23 cellular contexts compared by ENCODE assay signal in the genomic region with DNA sequence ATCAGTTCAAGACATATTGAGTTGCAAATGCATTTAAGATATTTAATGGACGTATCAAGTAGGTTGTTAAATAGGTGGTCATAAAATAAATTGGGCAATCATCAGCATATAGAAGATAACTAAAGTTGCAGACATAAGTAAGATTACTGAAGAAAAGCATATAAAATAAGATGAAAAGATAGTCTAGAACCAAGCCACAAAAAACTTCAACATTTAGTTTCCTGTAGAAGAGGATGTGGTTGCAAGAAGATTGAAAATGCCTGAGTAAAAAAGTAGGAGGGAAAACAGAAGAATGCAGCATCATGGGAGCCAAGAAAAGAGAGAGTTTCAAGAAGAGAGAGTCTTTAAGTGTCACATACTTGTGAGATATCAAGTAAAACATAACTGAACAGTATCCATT. TPM values are rescaled to one million over a fixed set of nuclear protein-coding genes. Genes with fewer than 3 reads are reported as not detected.
A peak's percentile ranks its signal among the peaks of the same experiment; 100 is the strongest.
DNase-seq lines count a peak whose midpoint lies in the region; ATAC-seq lines count a peak whose summit lies in the region.
"Had no signal": no experiment of that assay in that cellular context is flagged by ENCODE, and none has a peak within 500 bp of the region (broad histone marks: within the 10 kb centered on the region; RNA-seq: fewer than 3 reads in every experiment).

No MANE protein-coding gene starts in this region.

- no peak overlapping the region for H3K4me3 ChIP-seq in GM23248
- H3K4me3 ChIP-seq: body of pancreas, heart right ventricle, K562, testis had no signal

- H3K36me3 Mint-ChIP-seq in activated naive CD8-positive, alpha-beta T cell, result no peaks in the 10 kb centered on the region
- H3K36me3 Mint-ChIP-seq in activated naive CD8-positive, alpha-beta T cell treated with anti-CD3 and anti-CD28 coated beads, Interleukin-2, amount 50 U/mL, for 24 hours (ENCODE audit: low read depth), result no peaks in the 10 kb centered on the region
- H3K36me3 Mint-ChIP-seq in activated CD8-positive, alpha-beta T cell treated with anti-CD3 and anti-CD28 coated beads, Interleukin-2, amount 10 ng/mL, durations not matched to agents 7 days and 5 days (ENCODE audit: low read depth), result peaks cover 20% of the 10 kb centered on the region
- H3K36me3 Mint-ChIP-seq in naive thymus-derived CD8-positive, alpha-beta T cell, result no peaks in the 10 kb centered on the region
- H3K36me3 Mint-ChIP-seq: CD14-positive monocyte had no signal

- 81 to 85% methylated on average over 1 of the region's 1 CpG for WGBS in GM23248 (ENCODE audit: low coverage in 1 of 2, low lambda C conversion rate in 2 of 2, missing lambda C conversion rate in 2 of 2), 2 experiments

- H3K79me2 ChIP-seq in GM23248 (ENCODE audit: insufficient read depth), result no peaks in the 10 kb centered on the region

- no peak for DNase-seq in activated naive CD8-positive, alpha-beta T cell treated with anti-CD3 and anti-CD28 coated beads, Interleukin-2, amount 50 U/mL, for 24 hours
- no peak for DNase-seq in activated CD8-positive, alpha-beta T cell treated with anti-CD3 and anti-CD28 coated beads, Interleukin-2, amount 10 ng/mL, durations not matched to agents 7 days and 5 days
- peak in 3 of 10 donors; percentile 29 to 57 (median 45) for DNase-seq in naive thymus-derived CD8-positive, alpha-beta T cell
- no peak for DNase-seq in midbrain (lab: John Stamatoyannopoulos, UW)
- no peak for DNase-seq in GM23248
- DNase-seq: activated effector memory CD4-positive, alpha-beta T cell treated with anti-CD3 and anti-CD28 coated beads, Interleukin-2, amount 50 U/mL, for 16 hours; body of pancreas; EL; H7; heart right ventricle; NCI-H1092 treated with DMSO at 0.1 percent for 48 hours; NCI-H1694 treated with DMSO at 0.1 percent for 48 hours; NCI-H82; right cardiac atrium; stimulated activated CD4-positive, alpha-beta T cell treated with anti-CD3 and anti-CD28 coated beads, Interleukin-1b, Interleukin-23, amount 100 ng/mL, for 48 hours; stimulated activated naive CD4-positive, alpha-beta T cell treated with Interleukin-2 at 50 U/mL for 16 hours; testis had no signal

- ATAC-seq in activated naive CD8-positive, alpha-beta T cell treated with anti-CD3 and anti-CD28 coated beads, Interleukin-2, amount 50 U/mL, for 24 hours, result no peak
- ATAC-seq in activated CD8-positive, alpha-beta T cell treated with anti-CD3 and anti-CD28 coated beads, Interleukin-2, amount 10 ng/mL, durations not matched to agents 7 days and 5 days, result peak; percentile 33
- ATAC-seq in naive thymus-derived CD8-positive, alpha-beta T cell, result peak; percentile 74 to 91
- no peak for ATAC-seq in GM21529 (IDR thresholded peaks at IDR 0.05; ENCODE audit: unreplicated experiment)
- ATAC-seq: body of pancreas, heart right ventricle, K562, right cardiac atrium had no signal

- POLR2A ChIA-PET in activated CD8-positive, alpha-beta T cell treated with anti-CD3 and anti-CD28 coated beads, Interleukin-2, amount 10 ng/mL, durations not matched to agents 7 days and 5 days (lab: Charles Lee), result no interaction called here
- POLR2A ChIA-PET in naive thymus-derived CD8-positive, alpha-beta T cell (lab: Charles Lee), result interaction anchor here (2.0 kb wide), 1 partner anchor 18 kb away, joined by 6 read pairs; a partner anchor contains a TSS

- peak overlapping the region; percentile 8 for H3K4me3 Mint-ChIP-seq in activated naive CD8-positive, alpha-beta T cell
- no peak overlapping the region for H3K4me3 Mint-ChIP-seq in activated naive CD8-positive, alpha-beta T cell treated with anti-CD3 and anti-CD28 coated beads, Interleukin-2, amount 50 U/mL, for 24 hours
- H3K4me3 Mint-ChIP-seq in activated CD8-positive, alpha-beta T cell treated with anti-CD3 and anti-CD28 coated beads, Interleukin-2, amount 10 ng/mL, durations not matched to agents 7 days and 5 days, result peak overlapping the region; percentile 1
- H3K4me3 Mint-ChIP-seq in naive thymus-derived CD8-positive, alpha-beta T cell, result peak overlapping the region; percentile 0 to 60 (median 12)
- H3K4me3 Mint-ChIP-seq: CD14-positive monocyte had no signal

- no peaks in the 10 kb centered on the region for H3K9me2 ChIP-seq in GM23248 (ENCODE audit: insufficient read depth)

- H3K27ac ChIP-seq in KOPT-K1 (ENCODE audit: low read depth, low read length, poor library complexity, severe bottlenecking) (peak overlapping the region; percentile 56), GM23248 (no peak overlapping the region)
- H3K27ac ChIP-seq: body of pancreas, heart right ventricle, neutrophil, testis had no signal

- H3K9me3 Mint-ChIP-seq in activated naive CD8-positive, alpha-beta T cell (ENCODE audit: low read depth), result no peaks in the 10 kb centered on the region
- H3K9me3 Mint-ChIP-seq in activated naive CD8-positive, alpha-beta T cell treated with anti-CD3 and anti-CD28 coated beads, Interleukin-2, amount 50 U/mL, for 24 hours, result no peaks in the 10 kb centered on the region
- no peaks in the 10 kb centered on the region for H3K9me3 Mint-ChIP-seq in activated CD8-positive, alpha-beta T cell treated with anti-CD3 and anti-CD28 coated beads, Interleukin-2, amount 10 ng/mL, durations not matched to agents 7 days and 5 days (ENCODE audit: insufficient read depth)
- no peaks in the 10 kb centered on the region for H3K9me3 Mint-ChIP-seq in naive thymus-derived CD8-positive, alpha-beta T cell

- H3K36me3 ChIP-seq in KOPT-K1 (ENCODE audit: insufficient read depth, low read length), result no peaks in the 10 kb centered on the region
- H3K36me3 ChIP-seq in GM23248 (ENCODE audit: low read depth), result no peaks in the 10 kb centered on the region
- H3K36me3 ChIP-seq: heart right ventricle, neutrophil had no signal

- H2AFZ ChIP-seq in GM23248, result no peak overlapping the region

- H3K27ac Mint-ChIP-seq in activated naive CD8-positive, alpha-beta T cell, result peak overlapping the region; percentile 9
- no peak overlapping the region for H3K27ac Mint-ChIP-seq in activated naive CD8-positive, alpha-beta T cell treated with anti-CD3 and anti-CD28 coated beads, Interleukin-2, amount 50 U/mL, for 24 hours
- peak overlapping the region; percentile 31 for H3K27ac Mint-ChIP-seq in activated CD8-positive, alpha-beta T cell treated with anti-CD3 and anti-CD28 coated beads, Interleukin-2, amount 10 ng/mL, durations not matched to agents 7 days and 5 days
- H3K27ac Mint-ChIP-seq in naive thymus-derived CD8-positive, alpha-beta T cell, result peak overlapping the region in 4 of 10 donors; percentile 0 to 10 (median 6)
- H3K27ac Mint-ChIP-seq: CD14-positive monocyte had no signal

- CTCF ChIA-PET in activated CD8-positive, alpha-beta T cell treated with anti-CD3 and anti-CD28 coated beads, Interleukin-2, amount 10 ng/mL, durations not matched to agents 7 days and 5 days (lab: Charles Lee), result no interaction called here

- no peaks in the 10 kb centered on the region for H3K27me3 ChIP-seq in GM23248 (replicated peaks; ENCODE audit: insufficient read depth)
- H3K27me3 ChIP-seq: body of pancreas, heart right ventricle, neutrophil, testis had no signal

- no peaks in the 10 kb centered on the region for H3F3A ChIP-seq in GM23248 (ENCODE audit: insufficient read depth)

- in situ Hi-C loops in GM23248 (cut with MboI), result no loop called here

- H4K20me1 ChIP-seq in GM23248 (ENCODE audit: insufficient read depth), result no peaks in the 10 kb centered on the region

- H3K9ac ChIP-seq in GM23248, result no peak overlapping the region

- no peak overlapping the region for H3K4me2 ChIP-seq in GM23248 (ENCODE audit: unreplicated experiment)

- no peaks in the 10 kb centered on the region for H3K4me1 ChIP-seq in GM23248 (ENCODE audit: insufficient read depth)
- H3K4me1 ChIP-seq: body of pancreas, testis had no signal

- no peaks in the 10 kb centered on the region for H3K9me3 ChIP-seq in KOPT-K1 (ENCODE audit: insufficient read depth, low read length, poor library complexity, severe bottlenecking)
- no peaks in the 10 kb centered on the region for H3K9me3 ChIP-seq in GM23248 (ENCODE audit: low read depth)
- H3K9me3 ChIP-seq: body of pancreas, heart right ventricle, neutrophil, testis had no signal

- no peaks in the 10 kb centered on the region for H3K27me3 Mint-ChIP-seq in activated naive CD8-positive, alpha-beta T cell
- H3K27me3 Mint-ChIP-seq in activated naive CD8-positive, alpha-beta T cell treated with anti-CD3 and anti-CD28 coated beads, Interleukin-2, amount 50 U/mL, for 24 hours, result no peaks in the 10 kb centered on the region
- H3K27me3 Mint-ChIP-seq in activated CD8-positive, alpha-beta T cell treated with anti-CD3 and anti-CD28 coated beads, Interleukin-2, amount 10 ng/mL, durations not matched to agents 7 days and 5 days (ENCODE audit: low read depth), result no peaks in the 10 kb centered on the region
- H3K27me3 Mint-ChIP-seq in naive thymus-derived CD8-positive, alpha-beta T cell, result no peaks in the 10 kb centered on the region

- H3K4me1 Mint-ChIP-seq in activated naive CD8-positive, alpha-beta T cell (ENCODE audit: low read depth), result peaks cover 54% of the 10 kb centered on the region
- H3K4me1 Mint-ChIP-seq in activated naive CD8-positive, alpha-beta T cell treated with anti-CD3 and anti-CD28 coated beads, Interleukin-2, amount 50 U/mL, for 24 hours, result peaks cover 32% of the 10 kb centered on the region
- H3K4me1 Mint-ChIP-seq in activated CD8-positive, alpha-beta T cell treated with anti-CD3 and anti-CD28 coated beads, Interleukin-2, amount 10 ng/mL, durations not matched to agents 7 days and 5 days (ENCODE audit: low read depth), result peaks cover 41% of the 10 kb centered on the region
- peaks cover 33 to 50% (median 39%) of the 10 kb centered on the region in 4 donors for H3K4me1 Mint-ChIP-seq in naive thymus-derived CD8-positive, alpha-beta T cell

RNA-seq across cellular contexts. Expression of a gene that starts 17.6 kb away (rescaled TPM):
- total RNA-seq in activated CD8-positive, alpha-beta T cell treated with anti-CD3 and anti-CD28 coated beads, Interleukin-2, amount 10 ng/mL, durations not matched to agents 7 days and 5 days, result 10 to 100 TPM; 35.9 to 38.8 TPM
- total RNA-seq in naive thymus-derived CD8-positive, alpha-beta T cell, result 10 to 100 TPM; 60.7 to 65.2 TPM
- 10 to 100 TPM; 24.9 to 27.2 (median 27.1) TPM for polyA plus RNA-seq in naive thymus-derived CD8-positive, alpha-beta T cell
- total RNA-seq in GM23248 (2014; rRNA removed; shearing (Covaris generic)), result 40.6 and 49.0 TPM in 2 replicates
- 14.0 and 15.7 TPM in 2 replicates for polyA plus RNA-seq in GM23248 (2016; fragmentation: Nextera tagmentation; extraction: Ambion mirVana)
- polyA plus RNA-seq: K562 had no signal

Comparison
In these comparisons a context has a peak if more than half of its experiments do, and no peak if none do; other contexts are left out.
1. ATAC-seq: peak in activated CD8-positive, alpha-beta T cell treated with anti-CD3 and anti-CD28 coated beads, Interleukin-2, amount 10 ng/mL, durations not matched to agents 7 days and 5 days (single experiment) and naive thymus-derived CD8-positive, alpha-beta T cell (2 of 2); none in activated naive CD8-positive, alpha-beta T cell treated with anti-CD3 and anti-CD28 coated beads, Interleukin-2, amount 50 U/mL, for 24 hours (single experiment) and GM21529 (single experiment).